ENCODE assay signal across 10 cellular contexts in the genomic region with DNA sequence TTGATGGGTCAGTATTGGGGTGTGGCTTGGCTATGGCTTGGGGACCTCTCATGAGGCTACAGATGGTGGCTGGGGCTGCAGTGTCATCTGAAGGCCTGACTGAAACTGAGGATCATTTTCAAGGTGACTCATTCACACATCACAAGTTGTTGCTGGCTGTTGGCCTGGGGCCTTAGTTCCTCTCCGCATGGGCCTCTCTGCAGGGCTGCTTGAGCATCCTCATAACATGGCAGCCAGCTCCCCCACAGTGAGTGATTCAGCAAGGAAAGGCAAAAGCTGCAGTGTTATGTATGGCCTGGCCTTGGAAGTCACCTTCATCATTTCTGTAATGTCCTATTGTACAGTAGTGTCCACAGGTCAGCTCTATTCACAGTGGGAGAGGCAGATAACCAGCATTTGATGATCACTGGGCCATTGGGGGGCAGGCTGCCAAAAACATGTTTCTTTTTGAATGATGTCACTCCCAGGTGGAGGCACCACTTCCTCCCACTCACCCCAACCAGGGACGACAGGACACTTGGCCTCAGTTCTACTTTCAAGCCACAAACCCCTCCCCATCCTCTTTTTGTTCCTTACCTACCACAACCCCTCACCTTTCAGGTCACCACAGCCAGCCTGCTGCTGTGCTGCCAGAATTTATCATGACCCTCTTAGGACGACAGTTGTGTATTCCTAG. TPM values are rescaled to one million over a fixed set of nuclear protein-coding genes. Genes with fewer than 3 reads are reported as not detected.
DNase-seq lines count a peak whose midpoint lies in the region; ATAC-seq and TF ChIP-seq lines count a peak whose summit lies in the region.
"Had no signal": no experiment of that assay in that cellular context is flagged by ENCODE, and none has a peak within 500 bp of the region (broad histone marks: within the 10 kb centered on the region; RNA-seq: fewer than 3 reads in every experiment).

No MANE protein-coding gene starts in this region.

- peaks cover 47% of the 10 kb centered on the region for H3K36me3 Mint-ChIP-seq in activated CD4-positive, alpha-beta memory T cell treated with anti-CD3 and anti-CD28 coated beads, Interleukin-2, amount 10 ng/mL, durations not matched to agents 7 days and 5 days (ENCODE audit: low read depth)

- DNase-seq in activated naive CD4-positive, alpha-beta T cell treated with Interleukin-2 at 50 U/mL for 16 hours = peak; percentile 58
- no peak for DNase-seq in activated naive CD4-positive, alpha-beta T cell (lab: John Stamatoyannopoulos, UW)
- DNase-seq in activated CD4-positive, alpha-beta memory T cell treated with anti-CD3 and anti-CD28 coated beads, Interleukin-2, amount 10 ng/mL, durations not matched to agents 7 days and 5 days = peak; percentile 50
- DNase-seq in foreskin keratinocyte = no peak
- DNase-seq in NCI-H2081 treated with DMSO at 0.1 percent for 48 hours (lab: John Stamatoyannopoulos, UW) = no peak
- no peak for DNase-seq in globus pallidus (ENCODE audit: low spot score)
- DNase-seq in sciatic nerve (ENCODE audit: low spot score) = no peak
- DNase-seq: sigmoid colon had no signal

- ATAC-seq in foreskin keratinocyte (peak; percentile 24), sciatic nerve (no peak)

- H3K27me3 Mint-ChIP-seq in activated CD4-positive, alpha-beta memory T cell treated with anti-CD3 and anti-CD28 coated beads, Interleukin-2, amount 10 ng/mL, durations not matched to agents 7 days and 5 days = no peaks in the 10 kb centered on the region

- H3K4me1 ChIP-seq in foreskin keratinocyte (no peaks in the 10 kb centered on the region), thymus (ENCODE audit: control insufficient read depth, insufficient read depth, low read length) (peaks cover 17% of the 10 kb centered on the region)
- H3K4me1 ChIP-seq: sigmoid colon had no signal

- peaks cover 13% of the 10 kb centered on the region for H3K9me3 Mint-ChIP-seq in activated CD4-positive, alpha-beta memory T cell treated with anti-CD3 and anti-CD28 coated beads, Interleukin-2, amount 10 ng/mL, durations not matched to agents 7 days and 5 days

- peak overlapping the region; percentile 28 for H3K4me3 Mint-ChIP-seq in activated CD4-positive, alpha-beta memory T cell treated with anti-CD3 and anti-CD28 coated beads, Interleukin-2, amount 10 ng/mL, durations not matched to agents 7 days and 5 days

- no peak overlapping the region for H3K27ac ChIP-seq in foreskin keratinocyte
- peak overlapping the region; percentile 56 for H3K27ac ChIP-seq in thymus (ENCODE audit: low read depth)
- H3K27ac ChIP-seq: sigmoid colon had no signal

- H3K4me1 Mint-ChIP-seq in activated CD4-positive, alpha-beta memory T cell treated with anti-CD3 and anti-CD28 coated beads, Interleukin-2, amount 10 ng/mL, durations not matched to agents 7 days and 5 days = peaks cover 54% of the 10 kb centered on the region

- intact Hi-C loops in sciatic nerve (cut with DNase I) = no loop called here

- WGBS in thymus = 69% methylated on average over 3 of the region's 3 CpGs

- H3K27me3 ChIP-seq in foreskin keratinocyte (no peaks in the 10 kb centered on the region), thymus (ENCODE audit: control insufficient read depth, insufficient read depth) (no peaks in the 10 kb centered on the region)
- H3K27me3 ChIP-seq: sigmoid colon had no signal

- CTCF ChIA-PET in activated CD4-positive, alpha-beta memory T cell treated with anti-CD3 and anti-CD28 coated beads, Interleukin-2, amount 10 ng/mL, durations not matched to agents 7 days and 5 days (lab: Charles Lee) = no interaction called here

- H3K36me3 ChIP-seq in thymus (ENCODE audit: control insufficient read depth, insufficient read depth) = peaks cover 3% of the 10 kb centered on the region
- H3K36me3 ChIP-seq: sigmoid colon had no signal

- POLR2A ChIA-PET in activated CD4-positive, alpha-beta memory T cell treated with anti-CD3 and anti-CD28 coated beads, Interleukin-2, amount 10 ng/mL, durations not matched to agents 7 days and 5 days (lab: Charles Lee) = no interaction called here

- TF ChIP-seq CTCF in foreskin keratinocyte (conservative IDR thresholded peaks at IDR 0.05) = no peak

- H3K27ac Mint-ChIP-seq in activated CD4-positive, alpha-beta memory T cell treated with anti-CD3 and anti-CD28 coated beads, Interleukin-2, amount 10 ng/mL, durations not matched to agents 7 days and 5 days = peak overlapping the region; percentile 90

- peaks cover 2% of the 10 kb centered on the region for H3K9me3 ChIP-seq in thymus (ENCODE audit: control insufficient read depth)

- H3K4me3 ChIP-seq in thymus (ENCODE audit: low read length) = no peak overlapping the region
- H3K4me3 ChIP-seq: sigmoid colon had no signal

RNA-seq across cellular contexts. Expression of gene FGD3, which starts 14.4 kb away (rescaled TPM):
- 100 to 1,000 TPM; 102 to 104 TPM for total RNA-seq in activated CD4-positive, alpha-beta memory T cell treated with anti-CD3 and anti-CD28 coated beads, Interleukin-2, amount 10 ng/mL, durations not matched to agents 7 days and 5 days
- 0.11 and 0.20 TPM in 2 replicates for total RNA-seq in foreskin keratinocyte
- 0.08 and 0.13 TPM in 2 replicates for polyA plus RNA-seq in foreskin keratinocyte
- polyA plus RNA-seq in thymus = 48.9 TPM
- total RNA-seq in sciatic nerve = 11.1 TPM
- total RNA-seq: lung microvascular endothelial cell had no signal

Comparison
In these comparisons a context has a peak if more than half of its experiments do, and no peak if none do; other contexts are left out.
1. DNase-seq: peak in activated naive CD4-positive, alpha-beta T cell treated with Interleukin-2 at 50 U/mL for 16 hours (single experiment) and activated CD4-positive, alpha-beta memory T cell treated with anti-CD3 and anti-CD28 coated beads, Interleukin-2, amount 10 ng/mL, durations not matched to agents 7 days and 5 days (single experiment); none in activated naive CD4-positive, alpha-beta T cell (0 of 4), foreskin keratinocyte (0 of 2), NCI-H2081 treated with DMSO at 0.1 percent for 48 hours (single experiment), globus pallidus (single experiment) and sciatic nerve (single experiment).
2. RNA of gene FGD3, which starts 14.4 kb away (total RNA-seq): 102 to 104 TPM in activated CD4-positive, alpha-beta memory T cell treated with anti-CD3 and anti-CD28 coated beads, Interleukin-2, amount 10 ng/mL, durations not matched to agents 7 days and 5 days and 11.1 TPM in sciatic nerve (single experiment); 0.11 to 0.20 TPM in foreskin keratinocyte; every median in the first group is over 10 times any median in the second.